ENCODE assay signal across 17 cellular contexts in the genomic region with DNA sequence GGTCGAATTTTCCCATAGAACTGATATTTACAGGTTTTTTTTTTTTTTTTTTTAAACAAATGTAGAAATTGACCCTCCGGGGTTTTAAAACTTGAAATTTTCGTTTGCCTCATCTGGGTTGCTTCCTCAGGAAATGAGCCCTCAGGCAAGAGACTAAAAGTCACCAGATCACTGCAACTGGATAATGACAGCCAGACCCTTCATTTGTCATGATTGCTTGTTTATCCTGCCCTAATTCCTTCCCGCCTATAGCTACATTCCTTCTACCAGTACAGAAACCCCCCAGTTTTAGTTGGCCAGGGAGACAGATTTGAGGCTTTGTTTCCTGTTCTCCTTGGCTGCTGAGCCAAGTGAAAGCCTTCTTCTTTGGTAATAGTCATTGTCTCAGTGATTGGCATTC. TPM values are rescaled to one million over a fixed set of nuclear protein-coding genes. Genes with fewer than 3 reads are reported as not detected.
DNase-seq lines count a peak whose midpoint lies in the region; ATAC-seq lines count a peak whose summit lies in the region.
"Had no signal": no experiment of that assay in that cellular context is flagged by ENCODE, and none has a peak within 500 bp of the region (broad histone marks: within the 10 kb centered on the region; RNA-seq: fewer than 3 reads in every experiment).

No MANE protein-coding gene starts in this region.

- no peak for ATAC-seq in GM18519 (IDR thresholded peaks at IDR 0.05; ENCODE audit: low FRiP score, unreplicated experiment)
- ATAC-seq: left cardiac atrium, pancreas, Right ventricle myocardium inferior had no signal

- H3K4me1 ChIP-seq in mesodermal cell (ENCODE audit: control insufficient read depth, insufficient read depth, low read length, poor library complexity, severe bottlenecking) = peaks cover 30% of the 10 kb centered on the region
- H3K4me1 ChIP-seq in effector memory CD4-positive, alpha-beta T cell (ENCODE audit: control insufficient read depth, insufficient read depth, low read length, poor library complexity, severe bottlenecking) = no peaks in the 10 kb centered on the region
- H3K4me1 ChIP-seq: pancreas, testis had no signal

- 41 to 54% methylated on average over 2 to 3 of the region's 4 CpGs for WGBS in mesodermal cell (ENCODE audit: insufficient coverage in 2 of 2), 2 experiments

- DNase-seq in EH (ENCODE audit: low read depth) = peak; percentile 91
- peak; percentile 7 for DNase-seq in NCI-H69 (lab: John Stamatoyannopoulos, UW)
- peak; percentile 30 for DNase-seq in dermis blood vessel endothelial cell
- DNase-seq in stimulated activated CD4-positive, alpha-beta T cell treated with anti-CD3 and anti-CD28 coated beads, Interleukin-12 subunit alpha, Interleukin-12 subunit beta, amount 100 ng/mL, for 4 hours = no peak
- DNase-seq in effector memory CD4-positive, alpha-beta T cell = no peak
- DNase-seq in activated CD4-positive, CD25-positive, alpha-beta regulatory T cell (lab: John Stamatoyannopoulos, UW) = no peak
- DNase-seq: activated CD4-positive, alpha-beta T cell treated with anti-CD3 and anti-CD28 coated beads for 1 hour; activated effector memory CD4-positive, alpha-beta T cell treated with anti-CD3 and anti-CD28 coated beads, Interleukin-2, amount 50 U/mL, for 16 hours; left cardiac atrium; NCI-H1105 treated with DMSO at 0.1 percent for 48 hours; pancreas; T-helper 2 cell; testis had no signal

- H3K9me3 ChIP-seq in mesodermal cell (ENCODE audit: control insufficient read depth, low read length) = peaks cover 5% of the 10 kb centered on the region
- H3K9me3 ChIP-seq in effector memory CD4-positive, alpha-beta T cell (ENCODE audit: control insufficient read depth, low read length) = no peaks in the 10 kb centered on the region
- H3K9me3 ChIP-seq: pancreas, testis had no signal

- no peaks in the 10 kb centered on the region for H3K27me3 ChIP-seq in effector memory CD4-positive, alpha-beta T cell (replicated peaks; ENCODE audit: control insufficient read depth, insufficient read depth, low read length, poor library complexity, severe bottlenecking)
- H3K27me3 ChIP-seq: pancreas, testis had no signal

- H3K4me3 ChIP-seq in mesodermal cell (ENCODE audit: extremely low read depth, insufficient read depth, low read length, poor library complexity, severe bottlenecking) = no peak overlapping the region
- no peak overlapping the region for H3K4me3 ChIP-seq in effector memory CD4-positive, alpha-beta T cell (ENCODE audit: insufficient read depth, low read depth, low read length, poor library complexity, severe bottlenecking)
- H3K4me3 ChIP-seq: pancreas, testis had no signal

- H3K27ac ChIP-seq in mesodermal cell (ENCODE audit: low read depth, low read length, severe bottlenecking) = peak overlapping the region; percentile 94
- no peak overlapping the region for H3K27ac ChIP-seq in effector memory CD4-positive, alpha-beta T cell (ENCODE audit: insufficient read depth, low read length, poor library complexity, severe bottlenecking)
- H3K27ac ChIP-seq: pancreas, testis had no signal

- no peaks in the 10 kb centered on the region for H3K36me3 ChIP-seq in mesodermal cell (ENCODE audit: control insufficient read depth, insufficient read depth, low read length)
- no peaks in the 10 kb centered on the region for H3K36me3 ChIP-seq in effector memory CD4-positive, alpha-beta T cell (ENCODE audit: control insufficient read depth, insufficient read depth, low read length)
- H3K36me3 ChIP-seq: pancreas had no signal

RNA-seq across cellular contexts. Expression of a gene that starts 44.0 kb away (rescaled TPM):
- total RNA-seq in dermis blood vessel endothelial cell = 1,318 and 2,129 TPM in 2 replicates
- polyA plus RNA-seq in mesodermal cell (2013, experiment 1 of 2) = 343 TPM
- polyA plus RNA-seq in mesodermal cell (2013, experiment 2 of 2) = 351 TPM
- polyA plus RNA-seq: IgD-negative memory B cell had no signal

Comparison
In these comparisons a context has a peak if more than half of its experiments do, and no peak if none do; other contexts are left out.
1. DNase-seq: peak in EH (single experiment), NCI-H69 (single experiment) and dermis blood vessel endothelial cell (single experiment); none in stimulated activated CD4-positive, alpha-beta T cell treated with anti-CD3 and anti-CD28 coated beads, Interleukin-12 subunit alpha, Interleukin-12 subunit beta, amount 100 ng/mL, for 4 hours (single experiment), effector memory CD4-positive, alpha-beta T cell (0 of 3) and activated CD4-positive, CD25-positive, alpha-beta regulatory T cell (0 of 4).